Comparison of ENCODE assay signal across 1 cellular context in genomic region chr15:40283615-40284306, GRCh38.
TF ChIP-seq lines count a peak whose summit lies in the region.

No MANE protein-coding gene starts in this region.

TF ChIP-seq in IMR-90, 13 proteins besides CTCF, POLR2A, EP300 and RAD21:
- no peak for TF ChIP-seq SMC3 (IDR thresholded peaks at IDR 0.05; ENCODE audit: low read depth, low read length)
- TF ChIP-seq CEBPB (IDR thresholded peaks at IDR 0.05; ENCODE audit: low read depth, low read length): no peak
- TF ChIP-seq USF2 (IDR thresholded peaks at IDR 0.05; ENCODE audit: low read depth, low read length): no peak
- TF ChIP-seq MAZ (IDR thresholded peaks at IDR 0.05; ENCODE audit: borderline replicate concordance, low read depth, low read length): no peak
- TF ChIP-seq MAFK (IDR thresholded peaks at IDR 0.05; ENCODE audit: low read depth, low read length): no peak
- TF ChIP-seq MXI1 (IDR thresholded peaks at IDR 0.05; ENCODE audit: borderline replicate concordance, low read depth, low read length): no peak
- TF ChIP-seq BHLHE40 (IDR thresholded peaks at IDR 0.05; ENCODE audit: low read depth, low read length): no peak
